In genomic region chr14:77862154-77862783, GRCh38 we compare ENCODE assay signal across 8 cellular contexts.
A peak's percentile ranks its signal among the peaks of the same experiment; 100 is the strongest.
DNase-seq lines count a peak whose midpoint lies in the region; ATAC-seq, FAIRE-seq and TF ChIP-seq lines count a peak whose summit lies in the region.

No MANE protein-coding gene starts in this region.

- H3K9me1 ChIP-seq in keratinocyte (ENCODE audit: control insufficient read depth, extremely low read depth, insufficient read depth, low read length) = peaks cover 3% of the 10 kb centered on the region

- no peaks in the 10 kb centered on the region for H3K9me3 ChIP-seq in MG63
- no peaks in the 10 kb centered on the region for H3K9me3 ChIP-seq in keratinocyte (ENCODE audit: control insufficient read depth, low read depth, low read length)

- H3K4me1 ChIP-seq in keratinocyte (ENCODE audit: control insufficient read depth, extremely low read depth, insufficient read depth, low read length) = no peaks in the 10 kb centered on the region

- DNase-seq in EH (ENCODE audit: low read depth) (peak; percentile 59), MG63 (peak; percentile 36), cardiac fibroblast (ENCODE audit: low read depth in 2 of 2) (peak; percentile 72 to 73), keratinocyte (ENCODE audit: low read depth, low spot score) (peak; percentile 23)
- DNase-seq in activated CD4-positive, CD25-positive, alpha-beta regulatory T cell treated with anti-CD3 and anti-CD28 coated beads, Interleukin-2, amount 50 U/mL, for 16 hours (ENCODE audit: low read depth, low spot score) = peak; percentile 51
- peak; percentile 32 to 62 for DNase-seq in stimulated activated CD4-positive, alpha-beta T cell treated with anti-CD3 and anti-CD28 coated beads, Interleukin-1b, Interleukin-23, amount 100 ng/mL, for 1 hour (ENCODE audit: low read depth in 2 of 2)

- H3K9ac ChIP-seq in keratinocyte (ENCODE audit: control insufficient read depth, extremely low read depth, insufficient read depth, low read length) = no peak overlapping the region

- ATAC-seq in GM21576 (IDR thresholded peaks at IDR 0.05; ENCODE audit: unreplicated experiment) (peak; percentile 72), HG02970 (IDR thresholded peaks at IDR 0.05; ENCODE audit: low FRiP score, unreplicated experiment) (no peak)

- no peak overlapping the region for H2AFZ ChIP-seq in keratinocyte (ENCODE audit: control insufficient read depth, low read length)

- no peaks in the 10 kb centered on the region for H3K27me3 ChIP-seq in MG63
- H3K27me3 ChIP-seq in keratinocyte (ENCODE audit: control insufficient read depth, extremely low read depth, insufficient read depth, low read length) = no peaks in the 10 kb centered on the region

- no peak overlapping the region for H3K4me2 ChIP-seq in keratinocyte (ENCODE audit: control insufficient read depth, extremely low read depth, insufficient read depth, low read depth, low read length)

- peak; percentile 74 for FAIRE-seq in keratinocyte (lab: Jason Lieb, UNC)

- dilution Hi-C loops in keratinocyte (cut with MboI; ENCODE audit: extremely low pct_ligation_motif_present, low sequenced_read_pairs) = no loop called here

- peak; percentile 98 for TF ChIP-seq CTCF in cardiac fibroblast (IDR thresholded peaks at IDR 0.05; ENCODE audit: low read depth, low read length)
- peak; percentile 88 to 98 (median 94) for TF ChIP-seq CTCF in keratinocyte (optimal IDR thresholded peaks at IDR 0.05 in 1 of 3, IDR thresholded peaks at IDR 0.05 in 1 of 3, conservative IDR thresholded peaks at IDR 0.05 in 1 of 3; ENCODE audit: extremely low read depth in 1 of 3, insufficient read depth in 2 of 3, low read length in 3 of 3)

- peaks cover 2% of the 10 kb centered on the region for H4K20me1 ChIP-seq in keratinocyte (ENCODE audit: control insufficient read depth, extremely low read depth, insufficient read depth, low read length)

- H3K36me3 ChIP-seq in MG63 = no peaks in the 10 kb centered on the region
- H3K36me3 ChIP-seq in keratinocyte (ENCODE audit: control insufficient read depth in 2 of 2, extremely low read depth in 1 of 2, insufficient read depth in 2 of 2, low read length in 2 of 2) = no peaks in the 10 kb centered on the region

- H3K4me3 ChIP-seq in MG63 (no peak overlapping the region), cardiac fibroblast (replicated peaks in 1 of 2; ENCODE audit: low read depth in 2 of 2, low read length in 2 of 2) (no peak overlapping the region), keratinocyte (ENCODE audit: control insufficient read depth in 2 of 3, extremely low read depth in 1 of 3, insufficient read depth in 2 of 3, low read depth in 1 of 3, low read length in 3 of 3) (no peak overlapping the region)

- H3K79me2 ChIP-seq in keratinocyte (ENCODE audit: control insufficient read depth, insufficient read depth, low read length) = no peaks in the 10 kb centered on the region

- no peak overlapping the region for H3K27ac ChIP-seq in keratinocyte (ENCODE audit: control insufficient read depth, insufficient read depth, low read length)
